In genomic region chr14:72753044-72753710, GRCh38 we compare ENCODE assay signal across 15 cellular contexts.
DNase-seq lines count a peak whose midpoint lies in the region; ATAC-seq and TF ChIP-seq lines count a peak whose summit lies in the region.
"Had no signal": no experiment of that assay in that cellular context is flagged by ENCODE, and none has a peak within 500 bp of the region (broad histone marks: within the 10 kb centered on the region; RNA-seq: fewer than 3 reads in every experiment).

No MANE protein-coding gene starts in this region.

- no peak overlapping the region for H2BK120ac ChIP-seq in neuronal stem cell (ENCODE audit: low read depth, low read length)

- no peak overlapping the region for H3K14ac ChIP-seq in neuronal stem cell (ENCODE audit: low read length)

- no peak for TF ChIP-seq EP300 in esophagus muscularis mucosa (IDR thresholded peaks at IDR 0.05)

- CTCF ChIA-PET in GM10248 (lab: Yijun Ruan, JAX), result no interaction called here

- DNase-seq in left ventricle myocardium superior (no peak), left cardiac atrium (no peak), esophagus muscularis mucosa (ENCODE audit: extremely low spot score) (peak; percentile 72), neuronal stem cell (ENCODE audit: low spot score) (no peak), DMS114 treated with DMSO at 0.1 percent for 48 hours (lab: John Stamatoyannopoulos, UW; ENCODE audit: unreplicated experiment) (no peak), GM10248 (ENCODE audit: extremely low spot score) (no peak)
- DNase-seq: ACHN; BE2C; Caco-2; CD8-positive, alpha-beta memory T cell; DMS53; GM23248 had no signal

- H2BK15ac ChIP-seq in neuronal stem cell (ENCODE audit: low read length), result no peak overlapping the region

- peak overlapping the region; percentile 40 for H3K18ac ChIP-seq in neuronal stem cell (ENCODE audit: low read length)

- H2BK12ac ChIP-seq in neuronal stem cell (ENCODE audit: low read length), result no peak overlapping the region

- no peak overlapping the region for H3K23ac ChIP-seq in neuronal stem cell (ENCODE audit: low read depth, low read length, poor library complexity)

- peak; percentile 8 for ATAC-seq in left ventricle myocardium superior
- no peak for ATAC-seq in left cardiac atrium
- ATAC-seq in HG03175 (IDR thresholded peaks at IDR 0.05; ENCODE audit: unreplicated experiment), result no peak
- ATAC-seq: GM12878, HCT116 had no signal

- H3K4ac ChIP-seq in neuronal stem cell (ENCODE audit: low read length), result no peak overlapping the region

- H3K4me1 ChIP-seq in esophagus muscularis mucosa (no peaks in the 10 kb centered on the region), neuronal stem cell (ENCODE audit: control insufficient read depth in 2 of 2, insufficient read depth in 1 of 2, low read depth in 1 of 2, low read length in 2 of 2) (no peaks in the 10 kb centered on the region)
- H3K4me1 ChIP-seq: Caco-2 had no signal

- H3K9me3 ChIP-seq in esophagus muscularis mucosa, result peaks cover 0 to 4% (median 1%) of the 10 kb centered on the region in 4 donors
- peaks cover 0 to 1% of the 10 kb centered on the region in 2 donors for H3K9me3 ChIP-seq in neuronal stem cell (replicated peaks in 1 of 2; ENCODE audit: control insufficient read depth in 2 of 2, insufficient read depth in 1 of 2, low read depth in 1 of 2, low read length in 2 of 2)
- H3K9me3 ChIP-seq: BE2C had no signal

- no peak overlapping the region for H2AFZ ChIP-seq in neuronal stem cell (ENCODE audit: low read length)
- H2AFZ ChIP-seq: GM23248 had no signal

- H2BK5ac ChIP-seq in neuronal stem cell (ENCODE audit: low read length), result no peak overlapping the region

- H2AK5ac ChIP-seq in neuronal stem cell (ENCODE audit: low read depth, low read length), result no peak overlapping the region

- no peak overlapping the region for H3K27ac ChIP-seq in esophagus muscularis mucosa (replicated peaks in 1 of 4)
- no peak overlapping the region for H3K27ac ChIP-seq in neuronal stem cell (replicated peaks; ENCODE audit: low read length)
- H3K27ac ChIP-seq: GM23248 had no signal

- TF ChIP-seq CTCF in esophagus muscularis mucosa (IDR thresholded peaks at IDR 0.05), result no peak
- TF ChIP-seq CTCF in GM10248 (IDR thresholded peaks at IDR 0.05; ENCODE audit: control extremely low read depth, extremely low read depth, low read depth, missing control alignments), result no peak

- H3K9ac ChIP-seq in neuronal stem cell (ENCODE audit: low read depth, low read length, poor library complexity), result no peak overlapping the region
- H3K9ac ChIP-seq: GM23248 had no signal

- H3K4me3 ChIP-seq in esophagus muscularis mucosa (no peak overlapping the region), neuronal stem cell (ENCODE audit: low read length in 2 of 2) (no peak overlapping the region)
- H3K4me3 ChIP-seq: GM12878, GM23248 had no signal

- H3K36me3 ChIP-seq in esophagus muscularis mucosa (peaks cover 0 to 20% (median 0%) of the 10 kb centered on the region in 4 donors), neuronal stem cell (replicated peaks in 1 of 2; ENCODE audit: control insufficient read depth in 2 of 2, insufficient read depth in 2 of 2, low read length in 2 of 2) (no peaks in the 10 kb centered on the region)

- WGBS in esophagus muscularis mucosa, result 98% methylated on average over 6 of the region's 8 CpGs
- no CpG with 5 or more reads among the region's 8 CpGs for WGBS in neuronal stem cell (ENCODE audit: extremely low coverage in 2 of 2, insufficient read length in 2 of 2, insufficient replicate concordance in 1 of 2), 2 donors

- no peaks in the 10 kb centered on the region for H3K27me3 ChIP-seq in esophagus muscularis mucosa
- no peaks in the 10 kb centered on the region for H3K27me3 ChIP-seq in neuronal stem cell (ENCODE audit: control insufficient read depth in 3 of 3, insufficient read depth in 3 of 3, low read depth in 1 of 3, low read length in 3 of 3)
- H3K27me3 ChIP-seq: BE2C had no signal

- intact Hi-C loops in left ventricle myocardium superior (cut with micrococcal nuclease) (no loop called here), left cardiac atrium (cut with DNase I) (no loop called here), esophagus muscularis mucosa (cut with DNase I) (no loop called here)

- H4K91ac ChIP-seq in neuronal stem cell (ENCODE audit: low read depth, low read length, poor library complexity), result no peak overlapping the region

- H3K4me2 ChIP-seq in neuronal stem cell (ENCODE audit: insufficient read depth, low read length, poor library complexity, severe bottlenecking), result no peak overlapping the region

- H3K79me1 ChIP-seq in neuronal stem cell (ENCODE audit: low read depth, low read length), result no peaks in the 10 kb centered on the region

- H4K8ac ChIP-seq in neuronal stem cell (ENCODE audit: low read depth, low read length), result no peak overlapping the region

- no peak for TF ChIP-seq POLR2A in esophagus muscularis mucosa (IDR thresholded peaks at IDR 0.05; ENCODE audit: low read depth)

- POLR2A ChIA-PET in GM10248 (lab: Yijun Ruan, JAX), result no interaction called here
